In genomic region chrX:150429577-150429976, GRCh38 we compare ENCODE assay signal across 14 cellular contexts.
DNase-seq lines count a peak whose midpoint lies in the region; ATAC-seq, FAIRE-seq and TF ChIP-seq lines count a peak whose summit lies in the region.
"Had no signal": no experiment of that assay in that cellular context is flagged by ENCODE, and none has a peak within 500 bp of the region (broad histone marks: within the 10 kb centered on the region; RNA-seq: fewer than 3 reads in every experiment).

No MANE protein-coding gene starts in this region.

- TF ChIP-seq POLR2A in NB4 (IDR thresholded peaks at IDR 0.05; ENCODE audit: extremely low read depth, insufficient read length): no peak

- H3K9me3 Mint-ChIP-seq in memory B cell: no peaks in the 10 kb centered on the region

- H3K27ac Mint-ChIP-seq in memory B cell: no peak overlapping the region

- TF ChIP-seq CTCF in NB4 (IDR thresholded peaks at IDR 0.05; ENCODE audit: low read depth, low read length): no peak
- TF ChIP-seq CTCF in bronchial epithelial cell (IDR thresholded peaks at IDR 0.05; ENCODE audit: insufficient read depth, low read length, severe bottlenecking): no peak

- H3K4me3 Mint-ChIP-seq in memory B cell: no peak overlapping the region

- H3K27me3 ChIP-seq in bronchial epithelial cell (ENCODE audit: control insufficient read depth, insufficient read depth, low read length): no peaks in the 10 kb centered on the region

- H3K27me3 Mint-ChIP-seq in memory B cell: no peaks in the 10 kb centered on the region

- H3K4me1 Mint-ChIP-seq in memory B cell: no peaks in the 10 kb centered on the region

- H3K4me3 ChIP-seq in NB4 (ENCODE audit: low read depth, low read length): no peak overlapping the region
- H3K4me3 ChIP-seq in bronchial epithelial cell (ENCODE audit: low read depth, low read length): no peak overlapping the region
- H3K4me3 ChIP-seq: K562 had no signal

- no peaks in the 10 kb centered on the region for H3K36me3 Mint-ChIP-seq in memory B cell

- DNase-seq in GM04503 (ENCODE audit: low read depth) (peak; percentile 41), NB4 (ENCODE audit: low read depth) (peak; percentile 86), bronchial epithelial cell (ENCODE audit: low read depth) (peak; percentile 87), memory B cell (ENCODE audit: low spot score in 2 of 2) (no peak), LoVo (ENCODE audit: low spot score) (no peak), amniotic stem cell (lab: John Stamatoyannopoulos, UW) (no peak)
- DNase-seq: NCI-H345 had no signal

- no peaks in the 10 kb centered on the region for H3K36me3 ChIP-seq in bronchial epithelial cell (ENCODE audit: control insufficient read depth, insufficient read depth, low read length)

- peak; percentile 21 for ATAC-seq in memory B cell (ENCODE audit: low read depth)
- no peak for ATAC-seq in GM18517 (IDR thresholded peaks at IDR 0.05; ENCODE audit: unreplicated experiment)
- ATAC-seq in SK-N-SH treated with all-trans-retinoic acid at 6 μM for 48 hours: no peak
- ATAC-seq: K562, Right ventricle myocardium inferior had no signal

- no peak for FAIRE-seq in bronchial epithelial cell (lab: Jason Lieb, UNC)
- FAIRE-seq: D721Med, GM12892, islet of Langerhans, K562 had no signal

TF ChIP-seq in SK-N-SH treated with all-trans-retinoic acid at 6 μM for 48 hours, 23 proteins besides CTCF, POLR2A, EP300 and RAD21:
- no peak for TF ChIP-seq POU6F1 (CRISPR knock-in tag; IDR thresholded peaks at IDR 0.05; ENCODE audit: borderline replicate concordance, low read depth)
- TF ChIP-seq ZFP3 (CRISPR knock-in tag; IDR thresholded peaks at IDR 0.05): no peak
- TF ChIP-seq ARNTL (CRISPR knock-in tag; IDR thresholded peaks at IDR 0.05; ENCODE audit: borderline replicate concordance, low read depth): no peak
- TF ChIP-seq BACH2 (CRISPR knock-in tag; IDR thresholded peaks at IDR 0.05; ENCODE audit: borderline replicate concordance): no peak
- no peak for TF ChIP-seq ESRRG (CRISPR knock-in tag; IDR thresholded peaks at IDR 0.05)
- TF ChIP-seq PATZ1 (CRISPR knock-in tag; IDR thresholded peaks at IDR 0.05; ENCODE audit: borderline replicate concordance): no peak
- no peak for TF ChIP-seq ISL1 (CRISPR knock-in tag; IDR thresholded peaks at IDR 0.05)
- TF ChIP-seq GLIS3 (CRISPR knock-in tag; IDR thresholded peaks at IDR 0.05): no peak
- TF ChIP-seq RARB (CRISPR knock-in tag; IDR thresholded peaks at IDR 0.05): no peak
- no peak for TF ChIP-seq ZFP30 (CRISPR knock-in tag; IDR thresholded peaks at IDR 0.05)
- TF ChIP-seq ZNF70 (CRISPR knock-in tag; IDR thresholded peaks at IDR 0.05): no peak
- no peak for TF ChIP-seq CSRNP3 (CRISPR knock-in tag; IDR thresholded peaks at IDR 0.05)
- TF ChIP-seq OSR1 (CRISPR knock-in tag; IDR thresholded peaks at IDR 0.05): no peak
- TF ChIP-seq TSHZ2 (CRISPR knock-in tag; IDR thresholded peaks at IDR 0.05): no peak
- no peak for TF ChIP-seq PPARA (CRISPR knock-in tag; IDR thresholded peaks at IDR 0.05; ENCODE audit: borderline replicate concordance)
- no peak for TF ChIP-seq ZNF8 (CRISPR knock-in tag; IDR thresholded peaks at IDR 0.05)
- TF ChIP-seq TCF4 (CRISPR knock-in tag; IDR thresholded peaks at IDR 0.05; ENCODE audit: borderline replicate concordance): no peak
- TF ChIP-seq CREB5 (CRISPR knock-in tag; IDR thresholded peaks at IDR 0.05; ENCODE audit: low read depth): no peak

Comparison
In these comparisons a context has a peak if more than half of its experiments do, and no peak if none do; other contexts are left out.
1. DNase-seq: peak in GM04503 (single experiment), NB4 (single experiment) and bronchial epithelial cell (single experiment); none in memory B cell (0 of 2), LoVo (single experiment) and amniotic stem cell (single experiment).